29 cellular contexts compared by ENCODE assay signal in genomic region chrX:13485167-13485566, GRCh38.
DNase-seq lines count a peak whose midpoint lies in the region; ATAC-seq, FAIRE-seq and TF ChIP-seq lines count a peak whose summit lies in the region.
"Had no signal": no experiment of that assay in that cellular context is flagged by ENCODE, and none has a peak within 500 bp of the region (broad histone marks: within the 10 kb centered on the region; RNA-seq: fewer than 3 reads in every experiment).

No MANE protein-coding gene starts in this region.

- BruUV-seq in Panc1 (replicated peaks; lab: Mats Ljungman, UMichigan) = no TSS peak

- CTCF ChIA-PET in Panc1 (lab: Charles Lee) = no interaction called here
- CTCF ChIA-PET in CD8-positive, alpha-beta memory T cell (lab: Charles Lee) = interaction anchor here (1.5 to 2.0 kb wide), 2 partner anchors 534 to 538 kb away, joined by 3 to 8 read pairs; no protein-coding TSS in a partner anchor

- no peak for TF ChIP-seq POLR2A in GM12892 (IDR thresholded peaks at IDR 0.05; ENCODE audit: low read depth, low read length)

- no peak for TF ChIP-seq RAD21 in neural cell (conservative IDR thresholded peaks at IDR 0.05)

- no peak for TF ChIP-seq CTCF in Panc1 (IDR thresholded peaks at IDR 0.05)
- TF ChIP-seq CTCF in keratinocyte (optimal IDR thresholded peaks at IDR 0.05 in 1 of 3, IDR thresholded peaks at IDR 0.05 in 1 of 3, conservative IDR thresholded peaks at IDR 0.05 in 1 of 3; ENCODE audit: extremely low read depth in 1 of 3, insufficient read depth in 2 of 3, low read length in 3 of 3) = no peak
- no peak for TF ChIP-seq CTCF in neural cell (IDR thresholded peaks at IDR 0.05; ENCODE audit: poor library complexity, severe bottlenecking)

- no peaks in the 10 kb centered on the region for H3K9me1 ChIP-seq in keratinocyte (ENCODE audit: control insufficient read depth, extremely low read depth, insufficient read depth, low read length)

- in situ Hi-C loops in Panc1 (cut with HindIII; ENCODE audit: low pct_unique_long_range_greater_than_20kb, low sequenced_read_pairs) = no loop called here

- peaks cover 0 to 17% of the 10 kb centered on the region in 2 donors for H3K27me3 Mint-ChIP-seq in CD8-positive, alpha-beta memory T cell
- H3K27me3 Mint-ChIP-seq: activated CD4-positive, alpha-beta T cell treated with anti-CD3 and anti-CD28 coated beads, Interleukin-2, amount 10 ng/mL, durations not matched to agents 7 days and 5 days had no signal

- H3K9ac ChIP-seq in keratinocyte (ENCODE audit: control insufficient read depth, extremely low read depth, insufficient read depth, low read length) = no peak overlapping the region
- H3K9ac ChIP-seq in neural cell (ENCODE audit: low read length) = no peak overlapping the region
- H3K9ac ChIP-seq: BLaER1 had no signal

- no peaks in the 10 kb centered on the region for H3K9me2 ChIP-seq in neural cell (ENCODE audit: insufficient read depth, low read length)

- H4K20me1 ChIP-seq in keratinocyte (ENCODE audit: control insufficient read depth, extremely low read depth, insufficient read depth, low read length) (no peaks in the 10 kb centered on the region), neural cell (ENCODE audit: insufficient read depth) (no peaks in the 10 kb centered on the region)
- H4K20me1 ChIP-seq: BLaER1 had no signal

- H3K27me3 ChIP-seq in Panc1 (ENCODE audit: control insufficient read depth, insufficient read depth, low read length) = no peaks in the 10 kb centered on the region
- H3K27me3 ChIP-seq in keratinocyte (ENCODE audit: control insufficient read depth, extremely low read depth, insufficient read depth, low read length) = no peaks in the 10 kb centered on the region
- H3K27me3 ChIP-seq in neural cell (ENCODE audit: insufficient read depth, low read depth, low read length) = no peaks in the 10 kb centered on the region
- no peaks in the 10 kb centered on the region for H3K27me3 ChIP-seq in CD8-positive, alpha-beta memory T cell (ENCODE audit: insufficient read depth, low read length, poor library complexity, severe bottlenecking)
- H3K27me3 ChIP-seq: body of pancreas, right atrium auricular region, SJCRH30 had no signal

- peak overlapping the region; percentile 88; the same call in 1 of the 2 replicates for H3K27ac ChIP-seq in Panc1 (ENCODE audit: low read length)
- H3K27ac ChIP-seq in keratinocyte (ENCODE audit: control insufficient read depth, insufficient read depth, low read length) = no peak overlapping the region
- peak overlapping the region; percentile 12 for H3K27ac ChIP-seq in neural cell (ENCODE audit: low read length)
- no peak overlapping the region for H3K27ac ChIP-seq in CD8-positive, alpha-beta memory T cell (ENCODE audit: low read depth, low read length)
- H3K27ac ChIP-seq: BLaER1, body of pancreas, heart right ventricle, pancreas, right atrium auricular region had no signal

- H3K4me1 ChIP-seq in Panc1 (ENCODE audit: control insufficient read depth, insufficient read depth, low read length) (peaks cover 3% of the 10 kb centered on the region; the same call in 1 of the 2 replicates), keratinocyte (ENCODE audit: control insufficient read depth, extremely low read depth, insufficient read depth, low read length) (peaks cover 29% of the 10 kb centered on the region)
- H3K4me1 ChIP-seq in CD8-positive, alpha-beta memory T cell (ENCODE audit: insufficient read depth, low read length) = peaks cover 22% of the 10 kb centered on the region

- H2AFZ ChIP-seq in keratinocyte (ENCODE audit: control insufficient read depth, low read length) = no peak overlapping the region
- H2AFZ ChIP-seq in neural cell (ENCODE audit: low read depth, low read length) = no peak overlapping the region

- H3K4me2 ChIP-seq in keratinocyte (ENCODE audit: control insufficient read depth, extremely low read depth, insufficient read depth, low read depth, low read length) (peak overlapping the region; percentile 43), neural cell (ENCODE audit: low read length) (no peak overlapping the region)
- H3K4me2 ChIP-seq: BLaER1 had no signal

- TF ChIP-seq EP300 in neural cell (conservative IDR thresholded peaks at IDR 0.05; ENCODE audit: poor library complexity, severe bottlenecking) = no peak

- no peak overlapping the region for H3K4me3 Mint-ChIP-seq in CD8-positive, alpha-beta memory T cell
- H3K4me3 Mint-ChIP-seq: activated CD4-positive, alpha-beta T cell treated with anti-CD3 and anti-CD28 coated beads, Interleukin-2, amount 10 ng/mL, durations not matched to agents 7 days and 5 days; nephron progenitor cell; stimulated activated effector memory CD8-positive, alpha-beta T cell treated with anti-CD3 and anti-CD28 coated beads, Interleukin-12 subunit alpha, Interleukin-12 subunit beta, amount 100 ng/mL, for 72 hours; WTC11 had no signal

- H3K9me3 Mint-ChIP-seq in CD8-positive, alpha-beta memory T cell = no peaks in the 10 kb centered on the region
- H3K9me3 Mint-ChIP-seq: activated CD4-positive, alpha-beta T cell treated with anti-CD3 and anti-CD28 coated beads, Interleukin-2, amount 10 ng/mL, durations not matched to agents 7 days and 5 days; stimulated activated effector memory CD8-positive, alpha-beta T cell treated with anti-CD3 and anti-CD28 coated beads, Interleukin-12 subunit alpha, Interleukin-12 subunit beta, amount 100 ng/mL, for 72 hours; WTC11 had no signal

- H3K79me2 ChIP-seq in keratinocyte (ENCODE audit: control insufficient read depth, insufficient read depth, low read length) (no peaks in the 10 kb centered on the region), neural cell (replicated peaks; ENCODE audit: insufficient read depth, low read length) (no peaks in the 10 kb centered on the region)

- no peaks in the 10 kb centered on the region for H3K9me3 ChIP-seq in Panc1 (ENCODE audit: control insufficient read depth, insufficient read depth, low read depth, low read length)
- H3K9me3 ChIP-seq in keratinocyte (ENCODE audit: control insufficient read depth, low read depth, low read length) = no peaks in the 10 kb centered on the region
- H3K9me3 ChIP-seq in neural cell (ENCODE audit: low read length) = no peaks in the 10 kb centered on the region
- H3K9me3 ChIP-seq in CD8-positive, alpha-beta memory T cell (ENCODE audit: low read length) = no peaks in the 10 kb centered on the region
- H3K9me3 ChIP-seq: BLaER1, body of pancreas, heart right ventricle, pancreas, right atrium auricular region, spleen had no signal

- H3K4me3 ChIP-seq in Panc1 (ENCODE audit: low read depth in 2 of 2, low read length in 2 of 2) (no peak overlapping the region), keratinocyte (ENCODE audit: control insufficient read depth in 2 of 3, extremely low read depth in 1 of 3, insufficient read depth in 2 of 3, low read depth in 1 of 3, low read length in 3 of 3) (no peak overlapping the region), neural cell (ENCODE audit: low read length) (no peak overlapping the region)
- no peak overlapping the region for H3K4me3 ChIP-seq in CD8-positive, alpha-beta memory T cell (ENCODE audit: low read length)
- H3K4me3 ChIP-seq: BLaER1, body of pancreas, heart right ventricle, pancreas, right atrium auricular region, SJCRH30, spleen had no signal

- FAIRE-seq in GM12892 (lab: Jason Lieb, UNC) (peak; percentile 38), keratinocyte (lab: Jason Lieb, UNC) (peak; percentile 52)
- FAIRE-seq: D721Med, pancreas, RCC 7860 had no signal

- no peak overlapping the region for H3K27ac Mint-ChIP-seq in CD8-positive, alpha-beta memory T cell
- H3K27ac Mint-ChIP-seq: activated CD4-positive, alpha-beta T cell treated with anti-CD3 and anti-CD28 coated beads, Interleukin-2, amount 10 ng/mL, durations not matched to agents 7 days and 5 days; nephron progenitor cell; stimulated activated effector memory CD8-positive, alpha-beta T cell treated with anti-CD3 and anti-CD28 coated beads, Interleukin-12 subunit alpha, Interleukin-12 subunit beta, amount 100 ng/mL, for 72 hours; WTC11 had no signal

- intact Hi-C loops in Panc1 (cut with micrococcal nuclease; ENCODE audit: unreplicated experiment) = loop anchor here (5.0 to 10.0 kb wide), 2 partner anchors 88 to 510 kb away; partner anchors contain the start of gene TMSB4X

- dilution Hi-C loops in keratinocyte (cut with MboI; ENCODE audit: extremely low pct_ligation_motif_present, low sequenced_read_pairs) = no loop called here

- DNase-seq in GM12892 (ENCODE audit: insufficient read length) (no peak), Panc1 (ENCODE audit: low read depth, low spot score) (no peak), keratinocyte (ENCODE audit: low read depth, low spot score) (no peak), dermis blood vessel endothelial cell (no peak), GM19240 (ENCODE audit: insufficient read length, low spot score) (no peak)
- no peak for DNase-seq in CD8-positive, alpha-beta memory T cell
- DNase-seq: activated CD4-positive, alpha-beta T cell treated with anti-CD3 and anti-CD28 coated beads, Interleukin-2, amount 10 ng/mL, durations not matched to agents 7 days and 5 days; activated naive CD4-positive, alpha-beta T cell treated with Interleukin-2 at 50 U/mL for 16 hours; activated T-cell treated with anti-CD3 and anti-CD28 coated beads, Interleukin-2, amount 50 U/mL, for 48 hours; body of pancreas; heart right ventricle; NCI-H1092 treated with DMSO at 0.1 percent for 48 hours; NCI-H187; NCI-H524 treated with DMSO at 0.1 percent for 48 hours; nephron progenitor cell; NK-92 treated with Interleukin-12 subunit alpha and Interleukin-12 subunit beta, amount 100 ng/mL, for 24 hours; pancreas; SJCRH30; spleen; stimulated activated CD4-positive, alpha-beta T cell treated with anti-CD3 and anti-CD28 coated beads, Interleukin-4, amount 100 ng/mL, for 1 hour had no signal

- H3K36me3 ChIP-seq in Panc1 (ENCODE audit: control insufficient read depth, insufficient read depth, low read length) (no peaks in the 10 kb centered on the region), keratinocyte (ENCODE audit: control insufficient read depth in 2 of 2, extremely low read depth in 1 of 2, insufficient read depth in 2 of 2, low read length in 2 of 2) (no peaks in the 10 kb centered on the region), neural cell (ENCODE audit: insufficient read depth, low read length) (no peaks in the 10 kb centered on the region)
- no peaks in the 10 kb centered on the region for H3K36me3 ChIP-seq in CD8-positive, alpha-beta memory T cell (ENCODE audit: insufficient read depth, low read length)
- H3K36me3 ChIP-seq: BLaER1, heart right ventricle, pancreas, right atrium auricular region, SJCRH30, spleen had no signal

- H3K4me1 Mint-ChIP-seq in CD8-positive, alpha-beta memory T cell = peaks cover 39 to 54% (median 51%) of the 10 kb centered on the region in 3 donors

- no peaks in the 10 kb centered on the region for H3K36me3 Mint-ChIP-seq in CD8-positive, alpha-beta memory T cell
- H3K36me3 Mint-ChIP-seq: stimulated activated effector memory CD8-positive, alpha-beta T cell treated with anti-CD3 and anti-CD28 coated beads, Interleukin-12 subunit alpha, Interleukin-12 subunit beta, amount 100 ng/mL, for 72 hours; WTC11 had no signal

- POLR2A ChIA-PET in Panc1 (lab: Charles Lee) = no interaction called here
- POLR2A ChIA-PET in CD8-positive, alpha-beta memory T cell (lab: Charles Lee) = no interaction called here

- ATAC-seq in Panc1 (no peak), GM21717 (IDR thresholded peaks at IDR 0.05; ENCODE audit: unreplicated experiment) (no peak)
- ATAC-seq: body of pancreas; heart right ventricle; left lobe of liver; pancreas; stimulated activated effector memory CD8-positive, alpha-beta T cell treated with anti-CD3 and anti-CD28 coated beads, Interleukin-12 subunit alpha, Interleukin-12 subunit beta, amount 100 ng/mL, for 72 hours; WTC11 had no signal

- no peaks in the 10 kb centered on the region for H3F3A ChIP-seq in neural cell (ENCODE audit: insufficient read depth, low read length, poor library complexity, severe bottlenecking)

Comparison
In these comparisons a context has a peak if more than half of its experiments do, and no peak if none do; other contexts are left out.
1. H3K27ac ChIP-seq: peak in Panc1 (single experiment) and neural cell (single experiment); none in keratinocyte (single experiment) and CD8-positive, alpha-beta memory T cell (single experiment).